In genomic region chr10:121930729-121931085, GRCh38 we compare ENCODE assay signal across 1 cellular context.
TF ChIP-seq lines count a peak whose summit lies in the region.

No MANE protein-coding gene starts in this region.

TF ChIP-seq in HepG2, 621 proteins besides CTCF, POLR2A, EP300 and RAD21 (continued from another document and continues in another):
- TF ChIP-seq ZNF281 (CRISPR knock-in tag; IDR thresholded peaks at IDR 0.05; ENCODE audit: borderline replicate concordance) (no peak), ELK4 (CRISPR knock-in tag; IDR thresholded peaks at IDR 0.05; ENCODE audit: borderline replicate concordance) (no peak), ZNF709 (CRISPR knock-in tag; IDR thresholded peaks at IDR 0.05) (0 out of 2 replicates have a peak, but pooled peaks have one; percentile 34), ZNF34 (CRISPR knock-in tag; IDR thresholded peaks at IDR 0.05; ENCODE audit: borderline replicate concordance) (no peak), ZSCAN12 (CRISPR knock-in tag; IDR thresholded peaks at IDR 0.05) (no peak), ZNF468 (CRISPR knock-in tag; IDR thresholded peaks at IDR 0.05) (no peak), USF2 (IDR thresholded peaks at IDR 0.05; ENCODE audit: low read depth, low read length) (no peak), USF2 (CRISPR knock-in tag; IDR thresholded peaks at IDR 0.05; ENCODE audit: borderline replicate concordance) (no peak), ZBTB33 (CRISPR knock-in tag; IDR thresholded peaks at IDR 0.05) (no peak), CBFB (CRISPR knock-in tag; IDR thresholded peaks at IDR 0.05) (no peak), HINFP (CRISPR knock-in tag; IDR thresholded peaks at IDR 0.05; ENCODE audit: low read depth) (no peak), ZC3H4 (CRISPR knock-in tag; IDR thresholded peaks at IDR 0.05; ENCODE audit: borderline replicate concordance) (no peak), ZBTB1 (CRISPR knock-in tag; IDR thresholded peaks at IDR 0.05; ENCODE audit: borderline replicate concordance) (no peak), ZNF577 (CRISPR knock-in tag; IDR thresholded peaks at IDR 0.05; ENCODE audit: borderline replicate concordance, low read depth) (no peak), ZFX (CRISPR knock-in tag; IDR thresholded peaks at IDR 0.05; ENCODE audit: low read depth) (no peak), MIER3 (CRISPR knock-in tag; IDR thresholded peaks at IDR 0.05; ENCODE audit: borderline replicate concordance) (no peak), MEF2D (CRISPR knock-in tag; IDR thresholded peaks at IDR 0.05) (no peak), ZNF251 (CRISPR knock-in tag; IDR thresholded peaks at IDR 0.05) (no peak), ETV6 (CRISPR knock-in tag; conservative IDR thresholded peaks at IDR 0.05) (no peak), NCOA2 (CRISPR knock-in tag; IDR thresholded peaks at IDR 0.05) (peak; percentile 3; the same call in 1 of the 2 replicates), ZSCAN25 (CRISPR knock-in tag; IDR thresholded peaks at IDR 0.05) (no peak), ZNF616 (CRISPR knock-in tag; IDR thresholded peaks at IDR 0.05; ENCODE audit: low read depth) (no peak), CSRNP1 (CRISPR knock-in tag; IDR thresholded peaks at IDR 0.05) (no peak), ZNF503 (CRISPR knock-in tag; IDR thresholded peaks at IDR 0.05) (no peak), IKZF5 (CRISPR knock-in tag; IDR thresholded peaks at IDR 0.05) (no peak), ZUFSP (CRISPR knock-in tag; IDR thresholded peaks at IDR 0.05; ENCODE audit: borderline replicate concordance) (no peak), RXRA (CRISPR knock-in tag; IDR thresholded peaks at IDR 0.05) (no peak), PRDM10 (CRISPR knock-in tag; IDR thresholded peaks at IDR 0.05; ENCODE audit: low read depth) (no peak), MTA1 (CRISPR knock-in tag; IDR thresholded peaks at IDR 0.05; ENCODE audit: borderline replicate concordance) (no peak), SMYD3 (CRISPR knock-in tag; IDR thresholded peaks at IDR 0.05) (no peak), ZMYM2 (CRISPR knock-in tag; IDR thresholded peaks at IDR 0.05) (0 out of 2 replicates have a peak, but pooled peaks have one; percentile 7), ZNF12 (CRISPR knock-in tag; IDR thresholded peaks at IDR 0.05) (no peak), RARG (CRISPR knock-in tag; IDR thresholded peaks at IDR 0.05; ENCODE audit: low read depth) (no peak), TCF12 (IDR thresholded peaks at IDR 0.05) (no peak), TCF12 (CRISPR knock-in tag; IDR thresholded peaks at IDR 0.05) (peak; percentile 14; the same call in 1 of the 2 replicates), FOXA3 (CRISPR knock-in tag; IDR thresholded peaks at IDR 0.05) (no peak), ARHGAP35 (CRISPR knock-in tag; IDR thresholded peaks at IDR 0.05; ENCODE audit: borderline replicate concordance) (no peak), WIZ (CRISPR knock-in tag; IDR thresholded peaks at IDR 0.05) (no peak), ZNF776 (CRISPR knock-in tag; IDR thresholded peaks at IDR 0.05) (no peak), ZSCAN20 (CRISPR knock-in tag; IDR thresholded peaks at IDR 0.05; ENCODE audit: borderline replicate concordance) (no peak), ETS1 (CRISPR knock-in tag; IDR thresholded peaks at IDR 0.05) (no peak)
